8 cellular contexts compared by ENCODE assay signal in genomic region chr4:169009281-169010124, GRCh38. TPM values are rescaled to one million over a fixed set of nuclear protein-coding genes. Genes with fewer than 3 reads are reported as not detected.
A peak's percentile ranks its signal among the peaks of the same experiment; 100 is the strongest.
DNase-seq lines count a peak whose midpoint lies in the region; ATAC-seq and TF ChIP-seq lines count a peak whose summit lies in the region.

No MANE protein-coding gene starts in this region.

- ATAC-seq in GM18505 (IDR thresholded peaks at IDR 0.05; ENCODE audit: unreplicated experiment) (peak; percentile 39), HG03045 (IDR thresholded peaks at IDR 0.05; ENCODE audit: unreplicated experiment) (peak; percentile 31)
- ATAC-seq in effector memory CD8-positive, alpha-beta T cell (replicated peaks): peak; percentile 58

- H2BK120ac ChIP-seq in mesendoderm (ENCODE audit: low read depth, low read length): no peak overlapping the region

- H3K27me3 Mint-ChIP-seq in effector memory CD8-positive, alpha-beta T cell: no peaks in the 10 kb centered on the region

- no peaks in the 10 kb centered on the region for H3K4me1 ChIP-seq in mesendoderm (ENCODE audit: control insufficient read depth, low read depth, low read length)

- H3K23ac ChIP-seq in mesendoderm (ENCODE audit: low read length): peak overlapping the region; percentile 75

- H3K27ac ChIP-seq in 22Rv1 (peak overlapping the region; percentile 83), mesendoderm (ENCODE audit: low read depth, low read length) (peak overlapping the region; percentile 48)

- DNase-seq in NCI-H345 treated with DMSO at 0.1 percent for 48 hours (lab: John Stamatoyannopoulos, UW; ENCODE audit: unreplicated experiment) (peak; percentile 36), mesendoderm (peak; percentile 75)
- DNase-seq in activated CD4-positive, alpha-beta T cell treated with anti-CD3 and anti-CD28 coated beads, Interleukin-2, amount 50 U/mL, for 48 hours: peak; percentile 54 to 67
- peak; percentile 54 to 59 (median 56) for DNase-seq in effector memory CD8-positive, alpha-beta T cell
- peak; percentile 25 for DNase-seq in stimulated activated CD8-positive, alpha-beta memory T cell treated with anti-CD3 and anti-CD28 coated beads, Interleukin-15, amount 100 ng/mL, for 24 hours (ENCODE audit: low read depth)

- peak overlapping the region; percentile 74 for H3K4me2 ChIP-seq in mesendoderm (ENCODE audit: low read length)

- H4K8ac ChIP-seq in mesendoderm (ENCODE audit: low read depth, low read length): no peak overlapping the region

- no peaks in the 10 kb centered on the region for H3K27me3 ChIP-seq in mesendoderm (ENCODE audit: insufficient read depth, low read length, poor library complexity)

- no peak overlapping the region for H2AK5ac ChIP-seq in mesendoderm (ENCODE audit: low read length)

- H3K79me1 ChIP-seq in mesendoderm (ENCODE audit: low read length): no peaks in the 10 kb centered on the region

- H3K4ac ChIP-seq in mesendoderm (ENCODE audit: low read depth, low read length): peak overlapping the region; percentile 85

- no peak overlapping the region for H4K5ac ChIP-seq in mesendoderm (ENCODE audit: low read length)

- peak; percentile 47 for TF ChIP-seq CTCF in 22Rv1 (IDR thresholded peaks at IDR 0.05)

- H3K36me3 Mint-ChIP-seq in effector memory CD8-positive, alpha-beta T cell (ENCODE audit: insufficient read depth): peaks cover 31% of the 10 kb centered on the region

- WGBS in mesendoderm (ENCODE audit: extremely low coverage, insufficient coverage, low lambda C conversion rate): no CpG with 5 or more reads among the region's 44 CpGs

- H3K36me3 ChIP-seq in mesendoderm (ENCODE audit: control insufficient read depth, insufficient read depth, low read length): no peaks in the 10 kb centered on the region

- peak overlapping the region; percentile 84 to 94 for H3K4me3 Mint-ChIP-seq in effector memory CD8-positive, alpha-beta T cell

- no peaks in the 10 kb centered on the region for H3K9me3 Mint-ChIP-seq in effector memory CD8-positive, alpha-beta T cell

- H3K18ac ChIP-seq in mesendoderm (ENCODE audit: low read length): peak overlapping the region; percentile 42

- H2BK5ac ChIP-seq in mesendoderm (ENCODE audit: low read length): no peak overlapping the region

- peak overlapping the region; percentile 94 for H3K9ac ChIP-seq in mesendoderm (ENCODE audit: low read length)

- peak overlapping the region; percentile 78 for H3K4me3 ChIP-seq in mesendoderm (ENCODE audit: low read length)

- H3K27ac Mint-ChIP-seq in effector memory CD8-positive, alpha-beta T cell: peak overlapping the region; percentile 98 to 99

- H3K79me2 ChIP-seq in mesendoderm (ENCODE audit: control insufficient read depth, insufficient read depth, low read length): peaks cover 3% of the 10 kb centered on the region

- H3K56ac ChIP-seq in mesendoderm (ENCODE audit: low read length): peak overlapping the region; percentile 93

- H2BK15ac ChIP-seq in mesendoderm (replicated peaks; ENCODE audit: low read depth): no peak overlapping the region

- peaks cover 22 to 37% of the 10 kb centered on the region in 2 donors for H3K4me1 Mint-ChIP-seq in effector memory CD8-positive, alpha-beta T cell (ENCODE audit: low read depth in 2 of 2)

- TF ChIP-seq POLR2A in GM18505 (IDR thresholded peaks at IDR 0.05; ENCODE audit: borderline replicate concordance, extremely low read depth, insufficient read depth, insufficient read length): no peak

RNA-seq across cellular contexts. Expression of gene CBR4, which starts 0.6 kb away (rescaled TPM):
- polyA plus RNA-seq in mesendoderm (2013, experiment 1 of 2): 12.1 TPM
- polyA plus RNA-seq in mesendoderm (2013, experiment 2 of 2): 12.3 TPM

Comparison
In these comparisons a context has a peak if more than half of its experiments do, and no peak if none do; other contexts are left out.
1. Peak in every context shown above with its lines: DNase-seq, ATAC-seq, H3K4me3 ChIP-seq and H3K27ac ChIP-seq.
2. DNase-seq: peak in every context shown above with its lines; median percentile 75 in mesendoderm; 60 in activated CD4-positive, alpha-beta T cell treated with anti-CD3 and anti-CD28 coated beads, Interleukin-2, amount 50 U/mL, for 48 hours; 56 in effector memory CD8-positive, alpha-beta T cell; 36 in NCI-H345 treated with DMSO at 0.1 percent for 48 hours; 25 in stimulated activated CD8-positive, alpha-beta memory T cell treated with anti-CD3 and anti-CD28 coated beads, Interleukin-15, amount 100 ng/mL, for 24 hours.